Comparison of ENCODE assay signal across 18 cellular contexts in genomic region chr14:64950889-64951288, GRCh38. TPM values are rescaled to one million over a fixed set of nuclear protein-coding genes. Genes with fewer than 3 reads are reported as not detected.
"Had no signal": no experiment of that assay in that cellular context is flagged by ENCODE, and none has a peak within 500 bp of the region (broad histone marks: within the 10 kb centered on the region; RNA-seq: fewer than 3 reads in every experiment).

No MANE protein-coding gene starts in this region.

- FAIRE-seq: colon, frontal cortex had no signal

- DNase-seq: activated CD4-positive, alpha-beta T cell treated with anti-CD3 and anti-CD28 coated beads, Interleukin-2, amount 50 U/mL, for 1 hour; activated gamma-delta T cell; activated T-cell treated with anti-CD3 and anti-CD28 coated beads, Interleukin-2, amount 50 U/mL, for 4 hours; amygdala; effector CD4-positive, alpha-beta T cell; hippocampal formation; mucosa of descending colon; naive thymus-derived CD8-positive, alpha-beta T cell; T-helper 2 cell; trophoblast cell had no signal

- H3K27ac ChIP-seq: skin epidermis had no signal

- H3K9me3 ChIP-seq: mucosa of descending colon had no signal

- ATAC-seq: activated T-cell treated with anti-CD3 and anti-CD28 coated beads, Interleukin-2, amount 50 U/mL, for 4 hours; mucosa of descending colon; naive thymus-derived CD8-positive, alpha-beta T cell had no signal

- H3K4me3 ChIP-seq: mucosa of descending colon, skin epidermis had no signal

RNA-seq across cellular contexts. Expression of gene GPX2, which starts 8.3 kb away (rescaled TPM):
- total RNA-seq: fibroblast of lung; frontal cortex; lung microvascular endothelial cell; naive thymus-derived CD8-positive, alpha-beta T cell; pulmonary artery endothelial cell; subcutaneous adipose tissue had no signal
- polyA plus RNA-seq: fibroblast of lung had no signal

RNA-seq across cellular contexts. Expression of gene RAB15, which starts 21.2 kb away (rescaled TPM):
- total RNA-seq: bronchial epithelial cell had no signal
